In the genomic region with DNA sequence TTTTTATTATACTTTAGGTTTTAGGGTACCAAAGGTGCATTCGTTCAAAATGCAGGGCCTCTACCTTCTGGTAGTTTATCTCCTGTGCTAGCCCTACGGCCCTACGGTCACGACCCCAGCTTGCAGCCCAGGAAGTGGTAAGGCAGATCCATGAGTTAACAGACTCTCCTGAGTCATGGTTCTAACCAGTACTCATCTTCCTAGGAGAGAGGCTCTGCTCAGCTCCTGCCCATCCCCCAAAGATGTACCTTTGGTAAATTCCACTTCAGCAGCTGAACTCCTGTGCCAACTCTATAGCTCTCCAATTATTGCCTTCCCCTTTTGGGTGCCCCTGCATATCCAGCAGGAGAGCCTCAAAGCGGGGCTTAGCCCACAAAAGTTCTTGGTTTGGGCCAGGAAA, we compare ENCODE assay signal across 17 cellular contexts.
DNase-seq lines count a peak whose midpoint lies in the region; ATAC-seq, FAIRE-seq and TF ChIP-seq lines count a peak whose summit lies in the region.
"Had no signal": no experiment of that assay in that cellular context is flagged by ENCODE, and none has a peak within 500 bp of the region (broad histone marks: within the 10 kb centered on the region; RNA-seq: fewer than 3 reads in every experiment).

No MANE protein-coding gene starts in this region.

- H3K79me1 ChIP-seq in mesendoderm (ENCODE audit: low read length): no peaks in the 10 kb centered on the region

- no peak for TF ChIP-seq EP300 in K562 (IDR thresholded peaks at IDR 0.05; ENCODE audit: low read length)

- POLR2A ChIA-PET in K562 (lab: Yijun Ruan, JAX): no interaction called here

- H3K4me2 ChIP-seq in K562 (ENCODE audit: insufficient read depth, low read length) (no peak overlapping the region), mesendoderm (ENCODE audit: low read length) (no peak overlapping the region)

- no peak overlapping the region for H3K27ac ChIP-seq in K562 (ENCODE audit: extremely low read depth, low read depth, low read length)
- H3K27ac ChIP-seq in mesendoderm (ENCODE audit: low read depth, low read length): no peak overlapping the region
- H3K27ac ChIP-seq in uterus: no peak overlapping the region
- H3K27ac ChIP-seq in lower lobe of right lung: no peak overlapping the region
- H3K27ac ChIP-seq: C4-2B had no signal

- H3K4me1 ChIP-seq in K562 (replicated peaks in 1 of 2; ENCODE audit: control insufficient read depth in 2 of 2, insufficient read depth in 2 of 2, low read length in 2 of 2) (no peaks in the 10 kb centered on the region), mesendoderm (ENCODE audit: control insufficient read depth, low read depth, low read length) (no peaks in the 10 kb centered on the region), uterus (no peaks in the 10 kb centered on the region), lower lobe of right lung (no peaks in the 10 kb centered on the region)
- H3K4me1 ChIP-seq: BE2C had no signal

- H3K27me3 ChIP-seq in K562 (ENCODE audit: control insufficient read depth in 2 of 2, insufficient read depth in 2 of 2, low read length in 2 of 2) (no peaks in the 10 kb centered on the region), mesendoderm (ENCODE audit: insufficient read depth, low read length, poor library complexity) (no peaks in the 10 kb centered on the region), uterus (no peaks in the 10 kb centered on the region), lower lobe of right lung (ENCODE audit: low read depth) (no peaks in the 10 kb centered on the region)
- H3K27me3 ChIP-seq: BE2C had no signal

- peak overlapping the region; percentile 55; the same call in 1 of the 2 replicates for H2AFZ ChIP-seq in K562 (ENCODE audit: low read depth, low read length)

- no TSS peak for BruUV-seq in K562 (replicated peaks; lab: Mats Ljungman, UMichigan)

- no peak overlapping the region for H2BK5ac ChIP-seq in mesendoderm (ENCODE audit: low read length)

- H2AK5ac ChIP-seq in mesendoderm (ENCODE audit: low read length): no peak overlapping the region

- H3K79me2 ChIP-seq in K562 (ENCODE audit: control insufficient read depth, insufficient read depth, low read length): no peaks in the 10 kb centered on the region
- no peaks in the 10 kb centered on the region for H3K79me2 ChIP-seq in mesendoderm (ENCODE audit: control insufficient read depth, insufficient read depth, low read length)

- H3K9ac ChIP-seq in K562 (ENCODE audit: insufficient read depth in 1 of 2, low read depth in 2 of 2, low read length in 2 of 2) (no peak overlapping the region), mesendoderm (ENCODE audit: low read length) (no peak overlapping the region)

- no peak overlapping the region for H3K4me3 ChIP-seq in K562
- no peak overlapping the region for H3K4me3 ChIP-seq in fibroblast of mammary gland (ENCODE audit: control insufficient read depth, low read depth, low read length)
- H3K4me3 ChIP-seq in mesendoderm (ENCODE audit: low read length): no peak overlapping the region
- no peak overlapping the region for H3K4me3 ChIP-seq in uterus
- H3K4me3 ChIP-seq in lower lobe of right lung: no peak overlapping the region

- no peak overlapping the region for H3K23ac ChIP-seq in mesendoderm (ENCODE audit: low read length)

- 4% methylated on average over 5 of the region's 5 CpGs for WGBS in K562 (ENCODE audit: insufficient coverage, low coverage, missing lambda C conversion rate)
- WGBS in mesendoderm (ENCODE audit: extremely low coverage, insufficient coverage, low lambda C conversion rate): no CpG with 5 or more reads among the region's 5 CpGs

- H3K56ac ChIP-seq in mesendoderm (ENCODE audit: low read length): no peak overlapping the region

- CTCF ChIA-PET in K562 (lab: Yijun Ruan, JAX; ENCODE audit: low intra/inter-chr PET ratio): no interaction called here

- H2BK15ac ChIP-seq in mesendoderm (replicated peaks; ENCODE audit: low read depth): no peak overlapping the region

- no peak overlapping the region for H3K18ac ChIP-seq in mesendoderm (ENCODE audit: low read length)

- no peaks in the 10 kb centered on the region for H3K9me3 ChIP-seq in K562 (replicated peaks; ENCODE audit: control insufficient read depth, insufficient read depth, low read depth, low read length)
- H3K9me3 ChIP-seq in uterus: no peaks in the 10 kb centered on the region
- H3K9me3 ChIP-seq in lower lobe of right lung: no peaks in the 10 kb centered on the region
- H3K9me3 ChIP-seq: BE2C had no signal

- ATAC-seq in K562 (peak; percentile 67), lower lobe of right lung (no peak)
- ATAC-seq: CD8-positive, alpha-beta T cell had no signal

- no peak for TF ChIP-seq POLR2A in K562 (conservative IDR thresholded peaks at IDR 0.05)
- TF ChIP-seq POLR2A in uterus (IDR thresholded peaks at IDR 0.05): no peak

- H4K5ac ChIP-seq in mesendoderm (ENCODE audit: low read length): no peak overlapping the region

- TF ChIP-seq RAD21 in K562 (CRISPR knock-in tag; conservative IDR thresholded peaks at IDR 0.05 in 1 of 2, IDR thresholded peaks at IDR 0.05 in 1 of 2): no peak

- no peaks in the 10 kb centered on the region for H3K9me1 ChIP-seq in K562 (ENCODE audit: control insufficient read depth, insufficient read depth, low read length)

- peak; percentile 7 for DNase-seq in HT1080 (ENCODE audit: low read depth)
- DNase-seq in K562 (ENCODE audit: extremely low read depth in 1 of 4, low spot score in 3 of 4): peak in 3 of 4 experiments; percentile 4 to 36 (median 15)
- DNase-seq in fibroblast of mammary gland (ENCODE audit: low read depth): peak; percentile 18
- DNase-seq in mesendoderm: peak; percentile 70
- DNase-seq in uterus: no peak
- DNase-seq in lower lobe of right lung: no peak
- no peak for DNase-seq in AG08396 (ENCODE audit: low spot score)
- DNase-seq in activated gamma-delta T cell treated with Interleukin-2 at 50 U/mL for 16 hours: no peak
- DNase-seq: BE2C; CD8-positive, alpha-beta T cell; COR-L47; DMS153; DND-41; H7 had no signal

- no peaks in the 10 kb centered on the region for H4K20me1 ChIP-seq in K562 (replicated peaks; ENCODE audit: control insufficient read depth, insufficient read depth, low read length)

- no peak overlapping the region for H3K4ac ChIP-seq in mesendoderm (ENCODE audit: low read depth, low read length)

- H4K8ac ChIP-seq in mesendoderm (ENCODE audit: low read depth, low read length): no peak overlapping the region

- TF ChIP-seq CTCF in K562 (IDR thresholded peaks at IDR 0.05 in 2 of 3, conservative IDR thresholded peaks at IDR 0.05 in 1 of 3; ENCODE audit: insufficient read depth in 2 of 3, low read depth in 1 of 3, low read length in 3 of 3) (no peak), fibroblast of mammary gland (conservative IDR thresholded peaks at IDR 0.05; ENCODE audit: control insufficient read depth, insufficient read depth, low read depth, low read length) (no peak), uterus (IDR thresholded peaks at IDR 0.05) (no peak), lower lobe of right lung (IDR thresholded peaks at IDR 0.05) (no peak)

- in situ Hi-C loops in K562 (cut with MboI): no loop called here

- H3K36me3 ChIP-seq in K562 (ENCODE audit: control insufficient read depth, insufficient read depth, low read length): no peaks in the 10 kb centered on the region
- no peaks in the 10 kb centered on the region for H3K36me3 ChIP-seq in mesendoderm (ENCODE audit: control insufficient read depth, insufficient read depth, low read length)
- H3K36me3 ChIP-seq in uterus: no peaks in the 10 kb centered on the region
- H3K36me3 ChIP-seq in lower lobe of right lung: no peaks in the 10 kb centered on the region
- H3K36me3 ChIP-seq: BE2C had no signal

- no peak overlapping the region for H2BK120ac ChIP-seq in mesendoderm (ENCODE audit: low read depth, low read length)

- FAIRE-seq in K562 (lab: Jason Lieb, UNC): peak; percentile 46
- FAIRE-seq: A204.1, D721Med had no signal

- intact Hi-C loops in K562 (cut with micrococcal nuclease) (no loop called here), uterus (cut with DNase I; ENCODE audit: low total_unique reads) (no loop called here), lower lobe of right lung (cut with DNase I) (no loop called here)

TF ChIP-seq in K562, 482 proteins besides CTCF, POLR2A, EP300 and RAD21 (continues in another document):
- no peak for TF ChIP-seq NCOA2 (IDR thresholded peaks at IDR 0.05; ENCODE audit: partially characterized antibody in 2 of 2)
- TF ChIP-seq, protein P1, sequence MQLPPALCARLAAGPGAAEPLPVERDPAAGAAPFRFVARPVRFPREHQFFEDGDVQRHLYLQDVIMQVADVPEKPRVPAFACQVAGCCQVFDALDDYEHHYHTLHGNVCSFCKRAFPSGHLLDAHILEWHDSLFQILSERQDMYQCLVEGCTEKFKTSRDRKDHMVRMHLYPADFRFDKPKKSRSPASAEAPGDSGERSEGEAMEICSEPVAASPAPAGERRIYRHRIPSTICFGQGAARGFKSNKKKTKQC (CRISPR knock-in tag; IDR thresholded peaks at IDR 0.05): no peak
- peak; percentile 74 for TF ChIP-seq NFE2 (IDR thresholded peaks at IDR 0.05; ENCODE audit: low read depth)
- TF ChIP-seq, protein P2, sequence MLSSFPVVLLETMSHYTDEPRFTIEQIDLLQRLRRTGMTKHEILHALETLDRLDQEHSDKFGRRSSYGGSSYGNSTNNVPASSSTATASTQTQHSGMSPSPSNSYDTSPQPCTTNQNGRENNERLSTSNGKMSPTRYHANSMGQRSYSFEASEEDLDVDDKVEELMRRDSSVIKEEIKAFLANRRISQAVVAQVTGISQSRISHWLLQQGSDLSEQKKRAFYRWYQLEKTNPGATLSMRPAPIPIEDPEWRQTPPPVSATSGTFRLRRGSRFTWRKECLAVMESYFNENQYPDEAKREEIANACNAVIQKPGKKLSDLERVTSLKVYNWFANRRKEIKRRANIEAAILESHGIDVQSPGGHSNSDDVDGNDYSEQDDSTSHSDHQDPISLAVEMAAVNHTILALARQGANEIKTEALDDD (IDR thresholded peaks at IDR 0.05): peak; percentile 79; the same call in 1 of the 2 replicates
- TF ChIP-seq HNRNPLL (IDR thresholded peaks at IDR 0.05; ENCODE audit: low read depth, low read length, poor library complexity, severe bottlenecking): no peak
- TF ChIP-seq CAMTA2 (CRISPR knock-in tag; conservative IDR thresholded peaks at IDR 0.05): no peak
- TF ChIP-seq, protein P3, sequence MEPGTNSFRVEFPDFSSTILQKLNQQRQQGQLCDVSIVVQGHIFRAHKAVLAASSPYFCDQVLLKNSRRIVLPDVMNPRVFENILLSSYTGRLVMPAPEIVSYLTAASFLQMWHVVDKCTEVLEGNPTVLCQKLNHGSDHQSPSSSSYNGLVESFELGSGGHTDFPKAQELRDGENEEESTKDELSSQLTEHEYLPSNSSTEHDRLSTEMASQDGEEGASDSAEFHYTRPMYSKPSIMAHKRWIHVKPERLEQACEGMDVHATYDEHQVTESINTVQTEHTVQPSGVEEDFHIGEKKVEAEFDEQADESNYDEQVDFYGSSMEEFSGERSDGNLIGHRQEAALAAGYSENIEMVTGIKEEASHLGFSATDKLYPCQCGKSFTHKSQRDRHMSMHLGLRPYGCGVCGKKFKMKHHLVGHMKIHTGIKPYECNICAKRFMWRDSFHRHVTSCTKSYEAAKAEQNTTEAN (CRISPR knock-in tag; IDR thresholded peaks at IDR 0.05): no peak

Comparison
In these comparisons a context has a peak if more than half of its experiments do, and no peak if none do; other contexts are left out.
1. DNase-seq: peak in HT1080 (single experiment), K562 (3 of 4), fibroblast of mammary gland (single experiment) and mesendoderm (single experiment); none in uterus (0 of 2), lower lobe of right lung (single experiment), AG08396 (single experiment) and activated gamma-delta T cell treated with Interleukin-2 at 50 U/mL for 16 hours (single experiment).